ENCODE assay signal across 27 cellular contexts in genomic region chr4:52645315-52645714, GRCh38. TPM values are rescaled to one million over a fixed set of nuclear protein-coding genes. Genes with fewer than 3 reads are reported as not detected.
DNase-seq lines count a peak whose midpoint lies in the region; ATAC-seq and TF ChIP-seq lines count a peak whose summit lies in the region.
"Had no signal": no experiment of that assay in that cellular context is flagged by ENCODE, and none has a peak within 500 bp of the region (broad histone marks: within the 10 kb centered on the region; RNA-seq: fewer than 3 reads in every experiment).

No MANE protein-coding gene starts in this region.

- H3K4me1 ChIP-seq in ascending aorta = peaks cover 0 to 36% of the 10 kb centered on the region in 2 donors

- H3K27me3 ChIP-seq in GM06990 (replicated peaks; ENCODE audit: control insufficient read depth, insufficient read depth, low read length) (no peaks in the 10 kb centered on the region), ascending aorta (no peaks in the 10 kb centered on the region)
- H3K27me3 ChIP-seq: heart left ventricle, transverse colon had no signal

- H3K27ac ChIP-seq in ascending aorta = peak overlapping the region; percentile 25 to 46
- H3K27ac ChIP-seq: SK-N-MC, transverse colon had no signal

- peaks cover 2% of the 10 kb centered on the region for H3K36me3 Mint-ChIP-seq in activated T-cell treated with anti-CD3 and anti-CD28 coated beads, Interleukin-2, amount 50 U/mL, for 4 hours (ENCODE audit: insufficient read depth)

- H3K4me3 ChIP-seq in GM06990 (replicated peaks; ENCODE audit: low read depth, low read length) (no peak overlapping the region), ascending aorta (no peak overlapping the region)
- H3K4me3 ChIP-seq: heart left ventricle, SK-N-MC, transverse colon had no signal

- TF ChIP-seq CTCF in GM06990 (IDR thresholded peaks at IDR 0.05; ENCODE audit: insufficient read depth, low read length, poor library complexity, severe bottlenecking) = no peak
- no peak for TF ChIP-seq CTCF in ascending aorta (IDR thresholded peaks at IDR 0.05)

- DNase-seq in GM06990 (ENCODE audit: extremely low read depth, insufficient read length) (peak; percentile 46), ascending aorta (ENCODE audit: low spot score in 2 of 2) (no peak), midbrain (lab: John Stamatoyannopoulos, UW) (no peak), Right ventricle myocardium superior (no peak)
- no peak for DNase-seq in activated T-cell treated with anti-CD3 and anti-CD28 coated beads, Interleukin-2, amount 50 U/mL, for 4 hours
- DNase-seq: activated CD4-positive, alpha-beta T cell treated with anti-CD3 and anti-CD28 coated beads for 4 hours; activated naive CD4-positive, alpha-beta T cell treated with anti-CD3 and anti-CD28 coated beads for 36 hours; activated T-cell treated with anti-CD3 and anti-CD28 coated beads, Interleukin-2, amount 50 U/mL, for 72 hours; AML-193; DMS53; effector CD8-positive, alpha-beta T cell; erythroblast; GDM1; heart left ventricle; mesenchymal stem cell; naive thymus-derived CD4-positive, alpha-beta T cell; NCI-H1694; NCI-H526 treated with DMSO at 0.1 percent for 48 hours; occipital lobe; RPMI8226; stimulated activated CD8-positive, alpha-beta memory T cell treated with anti-CD3 and anti-CD28 coated beads, Interleukin-4, amount 100 ng/mL, for 48 hours; T-helper 17 cell; transverse colon had no signal

- H3K9me3 ChIP-seq in ascending aorta = no peaks in the 10 kb centered on the region
- H3K9me3 ChIP-seq: heart left ventricle, transverse colon had no signal

- intact Hi-C loops in ascending aorta (cut with DNase I) = loop anchor here (10.0 kb wide), 1 partner anchor 1629 kb away; no protein-coding TSS in a partner anchor
- intact Hi-C loops in Right ventricle myocardium superior (cut with DNase I) = loop anchor here (10.0 kb wide), 1 partner anchor 91 kb away; no protein-coding TSS in a partner anchor

- peak; percentile 40 for ATAC-seq in GM19035 (IDR thresholded peaks at IDR 0.05; ENCODE audit: unreplicated experiment)
- ATAC-seq in HG02763 (IDR thresholded peaks at IDR 0.05; ENCODE audit: unreplicated experiment) = peak; percentile 29
- ATAC-seq in activated T-cell treated with anti-CD3 and anti-CD28 coated beads, Interleukin-2, amount 50 U/mL, for 4 hours = no peak
- ATAC-seq in Right ventricle myocardium superior (ENCODE audit: poor library complexity) = no peak
- no peak for ATAC-seq in HG03442 (IDR thresholded peaks at IDR 0.05; ENCODE audit: unreplicated experiment)
- ATAC-seq: activated T-cell treated with anti-CD3 and anti-CD28 coated beads, Interleukin-2, amount 50 U/mL, for 72 hours; heart left ventricle; naive thymus-derived CD4-positive, alpha-beta T cell; T-helper 17 cell had no signal

- H3K4me1 Mint-ChIP-seq in activated T-cell treated with anti-CD3 and anti-CD28 coated beads, Interleukin-2, amount 50 U/mL, for 4 hours (ENCODE audit: low read depth) = peaks cover 49% of the 10 kb centered on the region

- H3K27me3 Mint-ChIP-seq in activated T-cell treated with anti-CD3 and anti-CD28 coated beads, Interleukin-2, amount 50 U/mL, for 4 hours (ENCODE audit: low read depth) = no peaks in the 10 kb centered on the region
- H3K27me3 Mint-ChIP-seq: T-helper 17 cell had no signal

- no peak overlapping the region for H3K4me3 Mint-ChIP-seq in activated T-cell treated with anti-CD3 and anti-CD28 coated beads, Interleukin-2, amount 50 U/mL, for 4 hours
- H3K4me3 Mint-ChIP-seq: activated naive CD4-positive, alpha-beta T cell treated with anti-CD3 and anti-CD28 coated beads for 36 hours; activated T-cell treated with anti-CD3 and anti-CD28 coated beads, Interleukin-2, amount 50 U/mL, for 72 hours had no signal

- H3K36me3 ChIP-seq in GM06990 (ENCODE audit: control insufficient read depth, insufficient read depth, low read length) = no peaks in the 10 kb centered on the region; the same call in 1 of the 2 replicates
- H3K36me3 ChIP-seq in ascending aorta = no peaks in the 10 kb centered on the region
- H3K36me3 ChIP-seq: heart left ventricle, transverse colon had no signal

- no peaks in the 10 kb centered on the region for H3K9me3 Mint-ChIP-seq in activated T-cell treated with anti-CD3 and anti-CD28 coated beads, Interleukin-2, amount 50 U/mL, for 4 hours
- H3K9me3 Mint-ChIP-seq: activated naive CD4-positive, alpha-beta T cell treated with anti-CD3 and anti-CD28 coated beads for 36 hours had no signal

RNA-seq across cellular contexts. Expression of gene USP46, which starts 13.8 kb away (rescaled TPM):
- 7.5 TPM for total RNA-seq in ascending aorta
- 10 to 100 TPM in 1 of 3 donors, 1 to 10 TPM in 2; 6.2 to 10.4 (median 7.4) TPM for total RNA-seq in activated T-cell treated with anti-CD3 and anti-CD28 coated beads, Interleukin-2, amount 50 U/mL, for 4 hours
- total RNA-seq in Right ventricle myocardium superior = 55.3 TPM

Comparison
In these comparisons a context has a peak if more than half of its experiments do, and no peak if none do; other contexts are left out.
1. ATAC-seq: peak in GM19035 (single experiment) and HG02763 (single experiment); none in activated T-cell treated with anti-CD3 and anti-CD28 coated beads, Interleukin-2, amount 50 U/mL, for 4 hours (0 of 2), Right ventricle myocardium superior (single experiment) and HG03442 (single experiment).